In genomic region chr19:45090598-45090997, GRCh38 we compare ENCODE assay signal across 7 cellular contexts. TPM values are rescaled to one million over a fixed set of nuclear protein-coding genes. Genes with fewer than 3 reads are reported as not detected.
DNase-seq lines count a peak whose midpoint lies in the region; ATAC-seq and TF ChIP-seq lines count a peak whose summit lies in the region.
"Had no signal": no experiment of that assay in that cellular context is flagged by ENCODE, and none has a peak within 500 bp of the region (broad histone marks: within the 10 kb centered on the region; RNA-seq: fewer than 3 reads in every experiment).

No MANE protein-coding gene starts in this region.

- no peak for TF ChIP-seq CTCF in type B pancreatic cell (conservative IDR thresholded peaks at IDR 0.05)

- peak overlapping the region; percentile 18 for H3K27ac Mint-ChIP-seq in activated T-cell treated with anti-CD3 and anti-CD28 coated beads, Interleukin-2, amount 50 U/mL, for 72 hours
- H3K27ac Mint-ChIP-seq in type B pancreatic cell = peak overlapping the region; percentile 100
- peak overlapping the region in 4 of 10 donors; percentile 6 to 98 (median 72) for H3K27ac Mint-ChIP-seq in naive thymus-derived CD8-positive, alpha-beta T cell

- POLR2A ChIA-PET in naive thymus-derived CD8-positive, alpha-beta T cell (lab: Charles Lee) = interaction anchor here (1.2 to 3.5 kb wide), 2 partner anchors 11 to 14 kb away, joined by 3 to 34 read pairs; partner anchors contain the start of gene GEMIN7

- H3K36me3 ChIP-seq in iPS-20b (ENCODE audit: insufficient read depth, low read depth, low read length) = peaks cover 15% of the 10 kb centered on the region

- H3K27ac ChIP-seq in iPS-20b (ENCODE audit: low read length) = no peak overlapping the region

- H3K4me1 Mint-ChIP-seq in activated T-cell treated with anti-CD3 and anti-CD28 coated beads, Interleukin-2, amount 50 U/mL, for 72 hours (ENCODE audit: low read depth) = peaks cover 41% of the 10 kb centered on the region
- peaks cover 36% of the 10 kb centered on the region for H3K4me1 Mint-ChIP-seq in type B pancreatic cell (ENCODE audit: unreplicated experiment)
- H3K4me1 Mint-ChIP-seq in naive thymus-derived CD8-positive, alpha-beta T cell = peaks cover 32 to 75% (median 55%) of the 10 kb centered on the region in 4 donors

- H3K4me1 ChIP-seq in iPS-20b (ENCODE audit: insufficient read depth, low read length) = peaks cover 6% of the 10 kb centered on the region; the same call in 1 of the 2 replicates

- H3K4me3 ChIP-seq in iPS-20b (ENCODE audit: low read length) = peak overlapping the region; percentile 60; the same call in 1 of the 2 replicates
- H3K4me3 ChIP-seq: MG63 had no signal

- H3K9ac ChIP-seq in iPS-20b (ENCODE audit: low read depth, low read length) = 0 out of 2 replicates have a peak overlapping the region, but pooled peaks have one; percentile 69

- H3K9me3 ChIP-seq in iPS-20b (ENCODE audit: insufficient read depth, low read depth, low read length) = no peaks in the 10 kb centered on the region
- H3K9me3 ChIP-seq: MG63 had no signal

- DNase-seq in activated T-cell treated with anti-CD3 and anti-CD28 coated beads, Interleukin-2, amount 50 U/mL, for 72 hours = no peak
- no peak for DNase-seq in activated T-cell treated with anti-CD3 and anti-CD28 coated beads, Interleukin-2, amount 50 U/mL, for 1 hour
- DNase-seq in type B pancreatic cell (ENCODE audit: extremely low spot score, unreplicated experiment) (no peak), hepatic stellate cell (ENCODE audit: low spot score) (no peak)
- no peak for DNase-seq in naive thymus-derived CD8-positive, alpha-beta T cell
- DNase-seq: MG63 had no signal

- H3K9me3 Mint-ChIP-seq in activated T-cell treated with anti-CD3 and anti-CD28 coated beads, Interleukin-2, amount 50 U/mL, for 72 hours = no peaks in the 10 kb centered on the region
- no peaks in the 10 kb centered on the region for H3K9me3 Mint-ChIP-seq in type B pancreatic cell
- peaks cover 0 to 2% (median 0%) of the 10 kb centered on the region in 9 donors for H3K9me3 Mint-ChIP-seq in naive thymus-derived CD8-positive, alpha-beta T cell

- no peaks in the 10 kb centered on the region for H3K27me3 Mint-ChIP-seq in activated T-cell treated with anti-CD3 and anti-CD28 coated beads, Interleukin-2, amount 50 U/mL, for 72 hours (ENCODE audit: low read depth)
- no peaks in the 10 kb centered on the region for H3K27me3 Mint-ChIP-seq in type B pancreatic cell
- no peaks in the 10 kb centered on the region for H3K27me3 Mint-ChIP-seq in naive thymus-derived CD8-positive, alpha-beta T cell

- H3K4me3 Mint-ChIP-seq in activated T-cell treated with anti-CD3 and anti-CD28 coated beads, Interleukin-2, amount 50 U/mL, for 72 hours = peak overlapping the region; percentile 9 to 96
- H3K4me3 Mint-ChIP-seq in type B pancreatic cell = peak overlapping the region; percentile 95
- H3K4me3 Mint-ChIP-seq in naive thymus-derived CD8-positive, alpha-beta T cell = peak overlapping the region in 2 of 10 donors; percentile 19 to 99

- peaks cover 5 to 10% of the 10 kb centered on the region in 2 donors for H3K36me3 Mint-ChIP-seq in activated T-cell treated with anti-CD3 and anti-CD28 coated beads, Interleukin-2, amount 50 U/mL, for 72 hours (ENCODE audit: insufficient read depth in 2 of 2)
- peaks cover 5% of the 10 kb centered on the region for H3K36me3 Mint-ChIP-seq in type B pancreatic cell
- peaks cover 0 to 13% (median 4%) of the 10 kb centered on the region in 3 donors for H3K36me3 Mint-ChIP-seq in naive thymus-derived CD8-positive, alpha-beta T cell

- ATAC-seq in activated T-cell treated with anti-CD3 and anti-CD28 coated beads, Interleukin-2, amount 50 U/mL, for 72 hours (replicated peaks in 1 of 2) = no peak
- no peak for ATAC-seq in naive thymus-derived CD8-positive, alpha-beta T cell

- H3K27me3 ChIP-seq in iPS-20b (ENCODE audit: insufficient read depth, low read length) = no peaks in the 10 kb centered on the region
- H3K27me3 ChIP-seq: MG63 had no signal

RNA-seq across cellular contexts. Expression of gene PPP1R37, which starts 2.4 kb away (rescaled TPM):
- total RNA-seq in activated T-cell treated with anti-CD3 and anti-CD28 coated beads, Interleukin-2, amount 50 U/mL, for 72 hours = 10 to 100 TPM; 11.8 to 17.3 TPM
- total RNA-seq in type B pancreatic cell (ENCODE audit: low replicate concordance) = 44.7 and 63.7 TPM in 2 replicates
- 10 to 100 TPM; 32.9 to 33.3 TPM for total RNA-seq in naive thymus-derived CD8-positive, alpha-beta T cell
- polyA plus RNA-seq in naive thymus-derived CD8-positive, alpha-beta T cell = 1 to 10 TPM in 1 of 3 donors, under 1 TPM in 2; 0.40 to 2.0 (median 0.83) TPM

RNA-seq across cellular contexts. Expression of gene GEMIN7, which starts 11.5 kb away (rescaled TPM):
- 10 to 100 TPM; 26.4 to 28.1 TPM for total RNA-seq in activated T-cell treated with anti-CD3 and anti-CD28 coated beads, Interleukin-2, amount 50 U/mL, for 72 hours
- total RNA-seq in type B pancreatic cell (ENCODE audit: low replicate concordance) = 32.2 and 35.6 TPM in 2 replicates
- total RNA-seq in naive thymus-derived CD8-positive, alpha-beta T cell = 10 to 100 TPM; 13.5 to 19.8 TPM
- polyA plus RNA-seq in naive thymus-derived CD8-positive, alpha-beta T cell = 10 to 100 TPM; 44.2 to 70.0 (median 50.3) TPM

RNA-seq across cellular contexts. Expression of gene ZNF296, which starts 14.3 kb away (rescaled TPM):
- total RNA-seq in activated T-cell treated with anti-CD3 and anti-CD28 coated beads, Interleukin-2, amount 50 U/mL, for 72 hours = 1 to 10 TPM; 5.1 to 5.2 TPM
- total RNA-seq in type B pancreatic cell (ENCODE audit: low replicate concordance) = 2.2 and 3.7 TPM in 2 replicates
- 1 to 10 TPM; 2.3 to 2.4 TPM for total RNA-seq in naive thymus-derived CD8-positive, alpha-beta T cell
- 1 to 10 TPM; 1.0 to 1.6 (median 1.1) TPM for polyA plus RNA-seq in naive thymus-derived CD8-positive, alpha-beta T cell

RNA-seq across cellular contexts. Expression of gene CLASRP, which starts 51.8 kb away (rescaled TPM):
- 100 to 1,000 TPM; 110 to 138 TPM for total RNA-seq in activated T-cell treated with anti-CD3 and anti-CD28 coated beads, Interleukin-2, amount 50 U/mL, for 72 hours
- 80.4 and 111 TPM in 2 replicates for total RNA-seq in type B pancreatic cell (ENCODE audit: low replicate concordance)
- 100 to 1,000 TPM; 141 to 150 TPM for total RNA-seq in naive thymus-derived CD8-positive, alpha-beta T cell
- polyA plus RNA-seq in naive thymus-derived CD8-positive, alpha-beta T cell = 1 to 10 TPM; 2.0 to 6.7 (median 5.3) TPM
